1 cellular context compared by ENCODE assay signal in genomic region chr5:14675865-14676300, GRCh38.
TF ChIP-seq lines count a peak whose summit lies in the region.

No MANE protein-coding gene starts in this region.

TF ChIP-seq in IMR-90, 13 proteins besides CTCF, POLR2A, EP300 and RAD21 (continued from another document):
- TF ChIP-seq CHD1 (IDR thresholded peaks at IDR 0.05; ENCODE audit: low read depth, low read length), result no peak
